In genomic region chr5:76715734-76716455, GRCh38 we compare ENCODE assay signal across 1 cellular context.
TF ChIP-seq lines count a peak whose summit lies in the region.

Gene F2R, plus strand, starts transcription at chr5:76716126. Its CDS starts 182 bp downstream, at chr5:76716308.

TF ChIP-seq in K562, 482 proteins besides CTCF, POLR2A, EP300 and RAD21 (continued from another document and continues in another):
- TF ChIP-seq ZBTB9 (CRISPR knock-in tag; IDR thresholded peaks at IDR 0.05) (no peak), KLF16 (IDR thresholded peaks at IDR 0.05) (no peak), BRD4 (IDR thresholded peaks at IDR 0.05) (no peak), ZNF121 (CRISPR knock-in tag; conservative IDR thresholded peaks at IDR 0.05) (no peak), ZBTB49 (CRISPR knock-in tag; IDR thresholded peaks at IDR 0.05; ENCODE audit: borderline replicate concordance) (0 out of 2 replicates have a peak, but pooled peaks have one; percentile 55), ZNF696 (CRISPR knock-in tag; conservative IDR thresholded peaks at IDR 0.05) (no peak), NR3C1 (CRISPR knock-in tag; IDR thresholded peaks at IDR 0.05) (no peak), ADNP (tag; IDR thresholded peaks at IDR 0.05) (no peak), GABPB1 (CRISPR knock-in tag; IDR thresholded peaks at IDR 0.05) (peak; percentile 52), SAFB2 (IDR thresholded peaks at IDR 0.05; ENCODE audit: borderline replicate concordance, low read depth, low read length, severe bottlenecking) (no peak), TRIM24 (IDR thresholded peaks at IDR 0.05) (no peak), ZFP1 (CRISPR knock-in tag; IDR thresholded peaks at IDR 0.05) (no peak), E2F3 (CRISPR knock-in tag; IDR thresholded peaks at IDR 0.05) (no peak), MAFG (tag; conservative IDR thresholded peaks at IDR 0.05) (no peak), NBN (IDR thresholded peaks at IDR 0.05; ENCODE audit: low read depth) (no peak), ZNF707 (CRISPR knock-in tag; conservative IDR thresholded peaks at IDR 0.05) (no peak), ARID3A (IDR thresholded peaks at IDR 0.05; ENCODE audit: borderline replicate concordance, low read depth, low read length) (no peak), ZNF586 (CRISPR knock-in tag; conservative IDR thresholded peaks at IDR 0.05) (no peak), HNRNPUL1 (IDR thresholded peaks at IDR 0.05; ENCODE audit: low read length) (no peak), MYC (IDR thresholded peaks at IDR 0.05; ENCODE audit: low read depth, low read length) (peak; percentile 62; the same call in 1 of the 2 replicates), MYC (CRISPR knock-in tag; IDR thresholded peaks at IDR 0.05; ENCODE audit: borderline replicate concordance, low read depth) (no peak), ZNF133 (CRISPR knock-in tag; IDR thresholded peaks at IDR 0.05) (no peak), ZC3H8 (IDR thresholded peaks at IDR 0.05) (no peak), NR4A1 (CRISPR knock-in tag; IDR thresholded peaks at IDR 0.05) (no peak), NR4A1 (tag; IDR thresholded peaks at IDR 0.05) (no peak), ETV6 (IDR thresholded peaks at IDR 0.05; ENCODE audit: borderline replicate concordance in 1 of 2, low read depth in 2 of 2, low read length in 1 of 2) (no peak), ETV6 (CRISPR knock-in tag; IDR thresholded peaks at IDR 0.05; ENCODE audit: borderline replicate concordance) (no peak), POLR2G (IDR thresholded peaks at IDR 0.05; ENCODE audit: low read depth, low read length) (peak; percentile 82), ZNF217 (CRISPR knock-in tag; IDR thresholded peaks at IDR 0.05) (no peak), CTBP1 (IDR thresholded peaks at IDR 0.05; ENCODE audit: borderline replicate concordance) (peak; percentile 70), FIP1L1 (IDR thresholded peaks at IDR 0.05; ENCODE audit: low read depth, low read length, poor library complexity, severe bottlenecking) (peak; percentile 66), HMGXB4 (CRISPR knock-in tag; IDR thresholded peaks at IDR 0.05) (peak; percentile 78; the same call in 1 of the 2 replicates), ZNF24 (IDR thresholded peaks at IDR 0.05) (no peak), NFE2L1 (tag; IDR thresholded peaks at IDR 0.05; ENCODE audit: borderline replicate concordance, low read depth) (no peak), CSDE1 (IDR thresholded peaks at IDR 0.05) (no peak), IFI16 (CRISPR knock-in tag; IDR thresholded peaks at IDR 0.05) (no peak), SIRT6 (IDR thresholded peaks at IDR 0.05; ENCODE audit: low read depth, low read length) (no peak), HSF4 (CRISPR knock-in tag; IDR thresholded peaks at IDR 0.05; ENCODE audit: borderline replicate concordance) (no peak), ZNF174 (CRISPR knock-in tag; IDR thresholded peaks at IDR 0.05) (no peak), PKNOX1 (IDR thresholded peaks at IDR 0.05) (no peak), TCF7 (IDR thresholded peaks at IDR 0.05; ENCODE audit: borderline replicate concordance) (no peak), MECOM (CRISPR knock-in tag; IDR thresholded peaks at IDR 0.05) (no peak), IRF2 (CRISPR knock-in tag; IDR thresholded peaks at IDR 0.05) (no peak), NR1H2 (CRISPR knock-in tag; IDR thresholded peaks at IDR 0.05) (no peak), PHF20 (IDR thresholded peaks at IDR 0.05; ENCODE audit: partially characterized antibody) (no peak)
- TF ChIP-seq, protein P1, sequence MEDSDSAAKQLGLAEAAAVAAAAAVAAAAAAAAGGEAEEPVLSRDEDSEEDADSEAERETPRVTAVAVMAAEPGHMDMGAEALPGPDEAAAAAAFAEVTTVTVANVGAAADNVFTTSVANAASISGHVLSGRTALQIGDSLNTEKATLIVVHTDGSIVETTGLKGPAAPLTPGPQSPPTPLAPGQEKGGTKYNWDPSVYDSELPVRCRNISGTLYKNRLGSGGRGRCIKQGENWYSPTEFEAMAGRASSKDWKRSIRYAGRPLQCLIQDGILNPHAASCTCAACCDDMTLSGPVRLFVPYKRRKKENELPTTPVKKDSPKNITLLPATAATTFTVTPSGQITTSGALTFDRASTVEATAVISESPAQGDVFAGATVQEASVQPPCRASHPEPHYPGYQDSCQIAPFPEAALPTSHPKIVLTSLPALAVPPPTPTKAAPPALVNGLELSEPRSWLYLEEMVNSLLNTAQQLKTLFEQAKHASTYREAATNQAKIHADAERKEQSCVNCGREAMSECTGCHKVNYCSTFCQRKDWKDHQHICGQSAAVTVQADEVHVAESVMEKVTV (CRISPR knock-in tag; IDR thresholded peaks at IDR 0.05): peak; percentile 47; the same call in 1 of the 2 replicates
- TF ChIP-seq, protein P2, sequence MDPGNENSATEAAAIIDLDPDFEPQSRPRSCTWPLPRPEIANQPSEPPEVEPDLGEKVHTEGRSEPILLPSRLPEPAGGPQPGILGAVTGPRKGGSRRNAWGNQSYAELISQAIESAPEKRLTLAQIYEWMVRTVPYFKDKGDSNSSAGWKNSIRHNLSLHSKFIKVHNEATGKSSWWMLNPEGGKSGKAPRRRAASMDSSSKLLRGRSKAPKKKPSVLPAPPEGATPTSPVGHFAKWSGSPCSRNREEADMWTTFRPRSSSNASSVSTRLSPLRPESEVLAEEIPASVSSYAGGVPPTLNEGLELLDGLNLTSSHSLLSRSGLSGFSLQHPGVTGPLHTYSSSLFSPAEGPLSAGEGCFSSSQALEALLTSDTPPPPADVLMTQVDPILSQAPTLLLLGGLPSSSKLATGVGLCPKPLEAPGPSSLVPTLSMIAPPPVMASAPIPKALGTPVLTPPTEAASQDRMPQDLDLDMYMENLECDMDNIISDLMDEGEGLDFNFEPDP (CRISPR knock-in tag; IDR thresholded peaks at IDR 0.05): no peak
- TF ChIP-seq, protein P3, sequence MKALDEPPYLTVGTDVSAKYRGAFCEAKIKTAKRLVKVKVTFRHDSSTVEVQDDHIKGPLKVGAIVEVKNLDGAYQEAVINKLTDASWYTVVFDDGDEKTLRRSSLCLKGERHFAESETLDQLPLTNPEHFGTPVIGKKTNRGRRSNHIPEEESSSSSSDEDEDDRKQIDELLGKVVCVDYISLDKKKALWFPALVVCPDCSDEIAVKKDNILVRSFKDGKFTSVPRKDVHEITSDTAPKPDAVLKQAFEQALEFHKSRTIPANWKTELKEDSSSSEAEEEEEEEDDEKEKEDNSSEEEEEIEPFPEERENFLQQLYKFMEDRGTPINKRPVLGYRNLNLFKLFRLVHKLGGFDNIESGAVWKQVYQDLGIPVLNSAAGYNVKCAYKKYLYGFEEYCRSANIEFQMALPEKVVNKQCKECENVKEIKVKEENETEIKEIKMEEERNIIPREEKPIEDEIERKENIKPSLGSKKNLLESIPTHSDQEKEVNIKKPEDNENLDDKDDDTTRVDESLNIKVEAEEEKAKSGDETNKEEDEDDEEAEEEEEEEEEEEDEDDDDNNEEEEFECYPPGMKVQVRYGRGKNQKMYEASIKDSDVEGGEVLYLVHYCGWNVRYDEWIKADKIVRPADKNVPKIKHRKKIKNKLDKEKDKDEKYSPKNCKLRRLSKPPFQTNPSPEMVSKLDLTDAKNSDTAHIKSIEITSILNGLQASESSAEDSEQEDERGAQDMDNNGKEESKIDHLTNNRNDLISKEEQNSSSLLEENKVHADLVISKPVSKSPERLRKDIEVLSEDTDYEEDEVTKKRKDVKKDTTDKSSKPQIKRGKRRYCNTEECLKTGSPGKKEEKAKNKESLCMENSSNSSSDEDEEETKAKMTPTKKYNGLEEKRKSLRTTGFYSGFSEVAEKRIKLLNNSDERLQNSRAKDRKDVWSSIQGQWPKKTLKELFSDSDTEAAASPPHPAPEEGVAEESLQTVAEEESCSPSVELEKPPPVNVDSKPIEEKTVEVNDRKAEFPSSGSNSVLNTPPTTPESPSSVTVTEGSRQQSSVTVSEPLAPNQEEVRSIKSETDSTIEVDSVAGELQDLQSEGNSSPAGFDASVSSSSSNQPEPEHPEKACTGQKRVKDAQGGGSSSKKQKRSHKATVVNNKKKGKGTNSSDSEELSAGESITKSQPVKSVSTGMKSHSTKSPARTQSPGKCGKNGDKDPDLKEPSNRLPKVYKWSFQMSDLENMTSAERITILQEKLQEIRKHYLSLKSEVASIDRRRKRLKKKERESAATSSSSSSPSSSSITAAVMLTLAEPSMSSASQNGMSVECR (CRISPR knock-in tag; IDR thresholded peaks at IDR 0.05): peak; percentile 57; the same call in 1 of the 2 replicates
- TF ChIP-seq, protein P4, sequence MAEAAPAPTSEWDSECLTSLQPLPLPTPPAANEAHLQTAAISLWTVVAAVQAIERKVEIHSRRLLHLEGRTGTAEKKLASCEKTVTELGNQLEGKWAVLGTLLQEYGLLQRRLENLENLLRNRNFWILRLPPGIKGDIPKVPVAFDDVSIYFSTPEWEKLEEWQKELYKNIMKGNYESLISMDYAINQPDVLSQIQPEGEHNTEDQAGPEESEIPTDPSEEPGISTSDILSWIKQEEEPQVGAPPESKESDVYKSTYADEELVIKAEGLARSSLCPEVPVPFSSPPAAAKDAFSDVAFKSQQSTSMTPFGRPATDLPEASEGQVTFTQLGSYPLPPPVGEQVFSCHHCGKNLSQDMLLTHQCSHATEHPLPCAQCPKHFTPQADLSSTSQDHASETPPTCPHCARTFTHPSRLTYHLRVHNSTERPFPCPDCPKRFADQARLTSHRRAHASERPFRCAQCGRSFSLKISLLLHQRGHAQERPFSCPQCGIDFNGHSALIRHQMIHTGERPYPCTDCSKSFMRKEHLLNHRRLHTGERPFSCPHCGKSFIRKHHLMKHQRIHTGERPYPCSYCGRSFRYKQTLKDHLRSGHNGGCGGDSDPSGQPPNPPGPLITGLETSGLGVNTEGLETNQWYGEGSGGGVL (CRISPR knock-in tag; IDR thresholded peaks at IDR 0.05): no peak
